23 cellular contexts compared by ENCODE assay signal in the genomic region with DNA sequence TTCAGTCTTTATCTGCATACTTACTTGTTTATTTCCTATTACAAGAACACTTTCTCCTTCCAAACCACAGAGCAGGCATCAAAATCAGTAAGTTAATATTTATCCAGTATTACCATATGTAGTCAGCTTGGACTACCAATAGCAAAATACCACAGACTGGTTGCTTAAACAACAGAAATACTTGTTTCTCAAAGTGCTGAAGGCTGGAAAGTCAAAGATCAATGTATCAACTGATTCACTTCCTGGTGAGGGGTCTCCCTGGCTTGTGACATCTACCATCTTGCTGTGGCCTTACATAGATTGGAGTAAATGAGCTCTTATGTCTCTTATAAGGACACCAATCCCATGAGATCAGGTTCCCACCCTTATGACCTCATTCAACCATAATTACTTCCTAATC.
"Had no signal": no experiment of that assay in that cellular context is flagged by ENCODE, and none has a peak within 500 bp of the region (broad histone marks: within the 10 kb centered on the region; RNA-seq: fewer than 3 reads in every experiment).

No MANE protein-coding gene starts in this region.

- H3K4me3 ChIP-seq: body of pancreas, mucosa of descending colon, sigmoid colon, spleen, thoracic aorta, upper lobe of right lung had no signal

- H3K36me3 Mint-ChIP-seq: naive B cell; stimulated activated naive B cell treated with anti-CD40 and anti-IgM and Interleukin-4, amounts not matched to agents 10 μg/mL and 1 μg/mL and 100 μg/mL, for 72 hours had no signal

- H3K27me3 Mint-ChIP-seq: activated CD8-positive, alpha-beta T cell treated with anti-CD3 and anti-CD28 coated beads for 36 hours; activated naive CD8-positive, alpha-beta T cell treated with anti-CD3 and anti-CD28 coated beads, Interleukin-2, amount 10 ng/mL, durations not matched to agents 7 days and 5 days; activated T-helper 17 cell treated with anti-CD3 and anti-CD28 coated beads, Interleukin-2, amount 50 U/mL, for 72 hours; memory B cell; naive B cell; stimulated activated naive B cell treated with anti-CD40 and anti-IgM and Interleukin-4, amounts not matched to agents 10 μg/mL and 1 μg/mL and 100 μg/mL, for 72 hours had no signal

- H3K9me3 ChIP-seq: body of pancreas, mucosa of descending colon, sigmoid colon, spleen, thoracic aorta, upper lobe of right lung had no signal

- DNase-seq: activated CD4-positive, alpha-beta T cell treated with anti-CD3 and anti-CD28 coated beads for 48 hours; activated CD4-positive, CD25-positive, alpha-beta regulatory T cell; activated CD8-positive, alpha-beta T cell treated with anti-CD3 and anti-CD28 coated beads for 36 hours; activated naive CD4-positive, alpha-beta T cell; activated naive CD8-positive, alpha-beta T cell treated with anti-CD3 and anti-CD28 coated beads, Interleukin-2, amount 10 ng/mL, durations not matched to agents 7 days and 5 days; activated T-cell treated with anti-CD3 and anti-CD28 coated beads, Interleukin-2, amount 50 U/mL, for 1 hour; body of pancreas; dermis blood vessel endothelial cell; foreskin fibroblast; head of caudate nucleus; left ventricle myocardium superior; mucosa of descending colon; naive B cell; sigmoid colon; spleen; stimulated activated CD4-positive, alpha-beta T cell treated with anti-CD3 and anti-CD28 coated beads, Interleukin-4, amount 100 ng/mL, for 4 hours; stimulated activated naive B cell treated with anti-CD40 and anti-IgM and Interleukin-4, amounts not matched to agents 10 μg/mL and 1 μg/mL and 100 μg/mL, for 72 hours; upper lobe of right lung had no signal

- H3K9ac ChIP-seq: parathyroid adenoma had no signal

- H3K36me3 ChIP-seq: sigmoid colon, spleen, thoracic aorta, upper lobe of right lung had no signal

- H3K4me3 Mint-ChIP-seq: activated CD8-positive, alpha-beta T cell treated with anti-CD3 and anti-CD28 coated beads for 36 hours; activated naive CD8-positive, alpha-beta T cell treated with anti-CD3 and anti-CD28 coated beads, Interleukin-2, amount 10 ng/mL, durations not matched to agents 7 days and 5 days; activated T-helper 17 cell treated with anti-CD3 and anti-CD28 coated beads, Interleukin-2, amount 50 U/mL, for 72 hours; memory B cell; stimulated activated naive B cell treated with anti-CD40 and anti-IgM and Interleukin-4, amounts not matched to agents 10 μg/mL and 1 μg/mL and 100 μg/mL, for 72 hours; T-helper 2 cell treated with Interferon-gamma antibody and Interleukin-4, amounts not matched to agents 5 μg/mL and 100 μg/mL, for 36 hours had no signal

- H2AFZ ChIP-seq: parathyroid adenoma had no signal

- H3K9me3 Mint-ChIP-seq: activated CD8-positive, alpha-beta T cell treated with anti-CD3 and anti-CD28 coated beads for 36 hours; activated naive CD8-positive, alpha-beta T cell treated with anti-CD3 and anti-CD28 coated beads, Interleukin-2, amount 10 ng/mL, durations not matched to agents 7 days and 5 days; activated T-helper 17 cell treated with anti-CD3 and anti-CD28 coated beads, Interleukin-2, amount 50 U/mL, for 72 hours; memory B cell; naive B cell; stimulated activated naive B cell treated with anti-CD40 and anti-IgM and Interleukin-4, amounts not matched to agents 10 μg/mL and 1 μg/mL and 100 μg/mL, for 72 hours; T-helper 2 cell treated with Interferon-gamma antibody and Interleukin-4, amounts not matched to agents 5 μg/mL and 100 μg/mL, for 36 hours had no signal

- ATAC-seq: activated CD8-positive, alpha-beta T cell treated with anti-CD3 and anti-CD28 coated beads for 36 hours; activated T-helper 17 cell treated with anti-CD3 and anti-CD28 coated beads, Interleukin-2, amount 50 U/mL, for 72 hours; body of pancreas; left ventricle myocardium superior; mucosa of descending colon; stimulated activated naive B cell treated with anti-CD40 and anti-IgM and Interleukin-4, amounts not matched to agents 10 μg/mL and 1 μg/mL and 100 μg/mL, for 72 hours; upper lobe of right lung had no signal

- H3K27ac Mint-ChIP-seq: activated CD8-positive, alpha-beta T cell treated with anti-CD3 and anti-CD28 coated beads for 36 hours; activated naive CD8-positive, alpha-beta T cell treated with anti-CD3 and anti-CD28 coated beads, Interleukin-2, amount 10 ng/mL, durations not matched to agents 7 days and 5 days; activated T-helper 17 cell treated with anti-CD3 and anti-CD28 coated beads, Interleukin-2, amount 50 U/mL, for 72 hours; memory B cell; stimulated activated naive B cell treated with anti-CD40 and anti-IgM and Interleukin-4, amounts not matched to agents 10 μg/mL and 1 μg/mL and 100 μg/mL, for 72 hours; T-helper 2 cell treated with Interferon-gamma antibody and Interleukin-4, amounts not matched to agents 5 μg/mL and 100 μg/mL, for 36 hours had no signal

- H3K27me3 ChIP-seq: body of pancreas, sigmoid colon, spleen, upper lobe of right lung had no signal
